Comparison of ENCODE assay signal across 30 cellular contexts in genomic region chr20:43300887-43301286, GRCh38.
"Had no signal": no experiment of that assay in that cellular context is flagged by ENCODE, and none has a peak within 500 bp of the region (broad histone marks: within the 10 kb centered on the region; RNA-seq: fewer than 3 reads in every experiment).

No MANE protein-coding gene starts in this region.

- DNase-seq: activated CD4-positive, alpha-beta memory T cell treated with anti-CD3 and anti-CD28 coated beads for 36 hours; activated CD4-positive, alpha-beta T cell treated with anti-CD3 and anti-CD28 coated beads for 36 hours; activated CD4-positive, alpha-beta T cell treated with anti-CD3 and anti-CD28 coated beads, Interleukin-2, amount 10 ng/mL, durations not matched to agents 24 days and 14 days; activated CD4-positive, CD25-positive, alpha-beta regulatory T cell; activated CD4-positive, CD25-positive, alpha-beta regulatory T cell treated with anti-CD3 and anti-CD28 coated beads, Interleukin-2, amount 50 U/mL, for 72 hours; activated CD8-positive, alpha-beta memory T cell treated with anti-CD3 and anti-CD28 coated beads, Interleukin-2, amount 50 U/mL, for 48 hours; activated gamma-delta T cell; activated naive CD4-positive, alpha-beta T cell; activated naive CD4-positive, alpha-beta T cell treated with anti-CD3 and anti-CD28 coated beads, Interleukin-2, amount 10 ng/mL, durations not matched to agents 7 days and 5 days; activated naive CD8-positive, alpha-beta T cell treated with anti-CD3 and anti-CD28 coated beads, Interleukin-2, amount 10 ng/mL, durations not matched to agents 7 days and 5 days; activated T-cell treated with anti-CD3 and anti-CD28 coated beads for 4 hours; activated T-cell treated with anti-CD3 and anti-CD28 coated beads, Interleukin-2, amount 50 U/mL, for 24 hours; activated T-cell treated with anti-CD3 and anti-CD28 coated beads, Interleukin-2, amount 50 U/mL, for 72 hours; central memory CD4-positive, alpha-beta T cell; cerebellar nuclear complex; effector memory CD4-positive, alpha-beta T cell; endodermal cell; foreskin fibroblast; head of caudate nucleus; T-helper 1 cell; T-helper 17 cell; T1000 had no signal

- H3K4me1 ChIP-seq: ascending aorta, breast epithelium had no signal

- H3K36me3 ChIP-seq: ascending aorta, breast epithelium, cardiac muscle cell had no signal

- ATAC-seq: activated CD4-positive, alpha-beta T cell treated with anti-CD3 and anti-CD28 coated beads for 36 hours; activated naive CD4-positive, alpha-beta T cell treated with anti-CD3 and anti-CD28 coated beads, Interleukin-2, amount 50 U/mL, for 72 hours; activated T-cell treated with anti-CD3 and anti-CD28 coated beads, Interleukin-2, amount 50 U/mL, for 72 hours; esophagus mucosa; T-helper 17 cell had no signal

- H3K27me3 ChIP-seq: ascending aorta, breast epithelium, cardiac muscle cell had no signal

- FAIRE-seq: frontal cortex had no signal

- H3K27ac ChIP-seq: ascending aorta, breast epithelium, cardiac muscle cell, coronary artery had no signal

- H3K4me3 ChIP-seq: ascending aorta, breast epithelium, cardiac muscle cell, coronary artery, dorsolateral prefrontal cortex had no signal

- H3K9me3 ChIP-seq: ascending aorta had no signal
